Comparison of ENCODE assay signal across 8 cellular contexts in genomic region chr12:124906606-124907261, GRCh38. TPM values are rescaled to one million over a fixed set of nuclear protein-coding genes. Genes with fewer than 3 reads are reported as not detected.
A peak's percentile ranks its signal among the peaks of the same experiment; 100 is the strongest.
DNase-seq lines count a peak whose midpoint lies in the region; ATAC-seq, FAIRE-seq and TF ChIP-seq lines count a peak whose summit lies in the region.

No MANE protein-coding gene starts in this region.

- TF ChIP-seq POLR2A in GM12892 (IDR thresholded peaks at IDR 0.05; ENCODE audit: low read depth, low read length) = no peak

- DNase-seq in GM12892 (ENCODE audit: insufficient read length) (no peak), SK-N-DZ (ENCODE audit: low spot score) (peak; percentile 95), astrocyte of the spinal cord (ENCODE audit: low read depth, low spot score) (peak; percentile 92), iPS-NIHi11 (ENCODE audit: low spot score) (peak; percentile 82), hypothalamus (lab: John Stamatoyannopoulos, UW) (no peak), NCI-H774 (lab: John Stamatoyannopoulos, UW) (no peak)
- DNase-seq in stimulated activated CD4-positive, alpha-beta T cell treated with anti-CD3 and anti-CD28 coated beads, Interleukin-1b, Interleukin-23, amount 100 ng/mL, for 1 hour (ENCODE audit: low read depth in 2 of 2) = peak; percentile 70 to 73

- H3K4me3 ChIP-seq in astrocyte of the spinal cord (ENCODE audit: low read depth, low read length) = no peak overlapping the region

- peak; percentile 85 for FAIRE-seq in GM12892 (lab: Jason Lieb, UNC)

- ATAC-seq in HG02840 (IDR thresholded peaks at IDR 0.05; ENCODE audit: low FRiP score, unreplicated experiment) = peak; percentile 55

- in situ Hi-C loops in astrocyte of the spinal cord (cut with HindIII; ENCODE audit: low sequenced_read_pairs) = no loop called here

- peak; percentile 92 for TF ChIP-seq CTCF in astrocyte of the spinal cord (IDR thresholded peaks at IDR 0.05; ENCODE audit: low read depth, low read length)

RNA-seq across cellular contexts. Expression of gene UBC, which starts 7.7 kb away (rescaled TPM):
- polyA plus RNA-seq in GM12892 (2012; ENCODE audit: missing spikeins) = 929 TPM
- polyA plus RNA-seq in SK-N-DZ (2014; cell fraction: cytosol; rRNA removed) = 942 and 1,012 TPM in 2 replicates
- polyA plus RNA-seq in SK-N-DZ (2014; cell fraction: nucleus; rRNA removed) = 520 and 534 TPM in 2 replicates

RNA-seq across cellular contexts. Expression of gene SCARB1, which starts 43.1 kb away (rescaled TPM):
- polyA plus RNA-seq in GM12892 (2012; ENCODE audit: missing spikeins) = 50.7 TPM
- 24.3 and 28.7 TPM in 2 replicates for polyA plus RNA-seq in SK-N-DZ (2014; cell fraction: cytosol; rRNA removed)
- 39.8 and 51.1 TPM in 2 replicates for polyA plus RNA-seq in SK-N-DZ (2014; cell fraction: nucleus; rRNA removed)

Comparison
In these comparisons a context has a peak if more than half of its experiments do, and no peak if none do; other contexts are left out.
1. DNase-seq: peak in SK-N-DZ (single experiment), astrocyte of the spinal cord (single experiment), iPS-NIHi11 (single experiment) and stimulated activated CD4-positive, alpha-beta T cell treated with anti-CD3 and anti-CD28 coated beads, Interleukin-1b, Interleukin-23, amount 100 ng/mL, for 1 hour (2 of 2); none in GM12892 (single experiment), hypothalamus (0 of 51) and NCI-H774 (single experiment).